21 cellular contexts compared by ENCODE assay signal in genomic region chr4:148649669-148650331, GRCh38.
DNase-seq lines count a peak whose midpoint lies in the region; ATAC-seq and TF ChIP-seq lines count a peak whose summit lies in the region.
"Had no signal": no experiment of that assay in that cellular context is flagged by ENCODE, and none has a peak within 500 bp of the region (broad histone marks: within the 10 kb centered on the region; RNA-seq: fewer than 3 reads in every experiment).

No MANE protein-coding gene starts in this region.

- H3K14ac ChIP-seq in trophoblast cell (ENCODE audit: low read length) = no peak overlapping the region

- H3K4me1 ChIP-seq in trophoblast cell (ENCODE audit: control insufficient read depth in 1 of 2, insufficient read depth in 2 of 2, low read length in 2 of 2) (peaks cover 3 to 11% of the 10 kb centered on the region in 2 experiments), mucosa of descending colon (ENCODE audit: low read depth) (no peaks in the 10 kb centered on the region)

- H2AFZ ChIP-seq in trophoblast cell (ENCODE audit: insufficient read depth, low read length, poor library complexity) = no peak overlapping the region

- H2AK5ac ChIP-seq in trophoblast cell (ENCODE audit: low read length) = no peak overlapping the region

- no peak overlapping the region for H4K91ac ChIP-seq in trophoblast cell (ENCODE audit: low read depth, low read length)

- no peaks in the 10 kb centered on the region for H3K79me2 ChIP-seq in trophoblast cell (ENCODE audit: control insufficient read depth, insufficient read depth, low read length, poor library complexity)

- H3K36me3 ChIP-seq in trophoblast cell (ENCODE audit: control insufficient read depth in 1 of 2, insufficient read depth in 2 of 2, low read length in 2 of 2) (no peaks in the 10 kb centered on the region), mucosa of descending colon (ENCODE audit: low read depth) (no peaks in the 10 kb centered on the region)
- H3K36me3 ChIP-seq: thyroid gland had no signal

- H3K4me2 ChIP-seq in trophoblast cell (ENCODE audit: low read length) = no peak overlapping the region
- H3K4me2 ChIP-seq: KMS-11 had no signal

- H3K27me3 ChIP-seq in trophoblast cell (ENCODE audit: insufficient read depth, low read length) = no peaks in the 10 kb centered on the region
- H3K27me3 ChIP-seq: thyroid gland had no signal

- H3K27ac ChIP-seq in trophoblast cell (ENCODE audit: low read depth, low read length) = no peak overlapping the region
- H3K27ac ChIP-seq: KMS-11, thyroid gland had no signal

- no peak for TF ChIP-seq CTCF in epithelial cell of esophagus (IDR thresholded peaks at IDR 0.05; ENCODE audit: insufficient read depth, low read depth, low read length, missing control alignments)
- TF ChIP-seq CTCF in mucosa of descending colon (IDR thresholded peaks at IDR 0.05) = no peak

- H2BK120ac ChIP-seq in trophoblast cell (ENCODE audit: insufficient read depth, low read length, poor library complexity) = no peak overlapping the region

- H2BK5ac ChIP-seq in trophoblast cell (ENCODE audit: low read depth, low read length, poor library complexity) = no peak overlapping the region

- intact Hi-C loops in mucosa of descending colon (cut with DNase I, micrococcal nuclease) = no loop called here

- no peak overlapping the region for H3K9ac ChIP-seq in trophoblast cell (ENCODE audit: low read length)
- H3K9ac ChIP-seq: KMS-11 had no signal

- H3K4ac ChIP-seq in trophoblast cell (ENCODE audit: low read depth, low read length) = no peak overlapping the region

- WGBS in trophoblast cell (ENCODE audit: extremely low coverage, insufficient coverage, insufficient read length) = no CpG with 5 or more reads among the region's 1 CpG

- H3K4me3 ChIP-seq in epithelial cell of esophagus (ENCODE audit: low read length) (no peak overlapping the region), trophoblast cell (ENCODE audit: low read depth, low read length) (no peak overlapping the region), mucosa of descending colon (no peak overlapping the region)
- H3K4me3 ChIP-seq: thyroid gland had no signal

- no peak overlapping the region for H2BK12ac ChIP-seq in trophoblast cell (ENCODE audit: low read length)

- peak; percentile 27 to 51 for ATAC-seq in activated CD4-positive, CD25-positive, alpha-beta regulatory T cell treated with anti-CD3 and anti-CD28 coated beads, Interleukin-2, amount 50 U/mL, for 24 hours
- ATAC-seq in GM19467 (IDR thresholded peaks at IDR 0.05; ENCODE audit: unreplicated experiment) = no peak
- no peak for ATAC-seq in mucosa of descending colon
- ATAC-seq: effector memory CD8-positive, alpha-beta T cell had no signal

- H3K9me3 ChIP-seq in trophoblast cell (ENCODE audit: insufficient read depth, low read depth, low read length) = no peaks in the 10 kb centered on the region
- H3K9me3 ChIP-seq in mucosa of descending colon = no peaks in the 10 kb centered on the region
- H3K9me3 ChIP-seq: thyroid gland had no signal

- no peak for DNase-seq in activated CD4-positive, CD25-positive, alpha-beta regulatory T cell treated with anti-CD3 and anti-CD28 coated beads, Interleukin-2, amount 50 U/mL, for 72 hours
- DNase-seq in NCI-H82 (lab: John Stamatoyannopoulos, UW) (peak; percentile 59), epithelial cell of esophagus (ENCODE audit: low read depth) (peak; percentile 57), trophoblast cell (peak; percentile 20 to 71), mucosa of descending colon (no peak), nucleus accumbens (lab: John Stamatoyannopoulos, UW) (no peak)
- DNase-seq: 8988T; activated CD4-positive, alpha-beta T cell treated with anti-CD3 and anti-CD28 coated beads, Interleukin-2, amount 10 ng/mL, durations not matched to agents 7 days and 5 days; amygdala; C1 segment of cervical spinal cord; effector memory CD8-positive, alpha-beta T cell; GDM1; HFFc6; left cardiac atrium; midbrain; NCI-H1417; RPMI8226; thyroid gland had no signal

- H4K8ac ChIP-seq in trophoblast cell (ENCODE audit: low read depth, low read length) = no peak overlapping the region

- H3K18ac ChIP-seq in trophoblast cell (ENCODE audit: low read length) = no peak overlapping the region

- H3K79me1 ChIP-seq in trophoblast cell (ENCODE audit: low read length) = peaks cover 6% of the 10 kb centered on the region

- no peak overlapping the region for H4K12ac ChIP-seq in trophoblast cell (ENCODE audit: low read depth, low read length)

- no peak overlapping the region for H3K23ac ChIP-seq in trophoblast cell (ENCODE audit: low read length)

Comparison
In these comparisons a context has a peak if more than half of its experiments do, and no peak if none do; other contexts are left out.
1. ATAC-seq: peak in activated CD4-positive, CD25-positive, alpha-beta regulatory T cell treated with anti-CD3 and anti-CD28 coated beads, Interleukin-2, amount 50 U/mL, for 24 hours (2 of 2); none in GM19467 (single experiment) and mucosa of descending colon (single experiment).
2. DNase-seq: peak in NCI-H82 (single experiment), epithelial cell of esophagus (single experiment) and trophoblast cell (2 of 2); none in activated CD4-positive, CD25-positive, alpha-beta regulatory T cell treated with anti-CD3 and anti-CD28 coated beads, Interleukin-2, amount 50 U/mL, for 72 hours (single experiment), mucosa of descending colon (0 of 3) and nucleus accumbens (0 of 56).